ENCODE assay signal across 7 cellular contexts in the genomic region with DNA sequence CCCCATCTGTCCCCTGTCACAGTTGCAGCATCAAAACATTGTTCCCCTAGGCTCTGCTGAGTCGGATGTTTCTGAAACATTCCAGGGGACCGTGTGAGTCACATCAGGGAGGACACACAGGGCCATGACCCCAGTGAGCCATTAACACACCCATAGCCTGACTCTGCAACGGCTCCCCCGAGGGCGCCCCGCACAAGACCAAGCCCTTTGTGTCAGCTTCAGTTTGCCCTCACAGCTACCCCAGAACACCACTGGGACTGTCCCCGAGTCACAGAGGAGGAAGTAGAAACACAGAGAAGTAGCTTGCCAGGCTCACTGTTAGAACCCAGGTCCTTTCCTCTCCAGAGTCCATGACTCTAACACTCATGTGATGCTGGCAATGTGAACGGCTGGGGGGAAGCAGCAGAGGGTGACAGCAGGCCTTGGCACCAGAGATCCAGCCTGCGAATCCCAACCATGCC.
DNase-seq lines count a peak whose midpoint lies in the region; ATAC-seq and TF ChIP-seq lines count a peak whose summit lies in the region.

No MANE protein-coding gene starts in this region.

- peaks cover 5% of the 10 kb centered on the region for H3K27me3 Mint-ChIP-seq in H9 (ENCODE audit: low read depth)

- no peak overlapping the region for H2BK15ac ChIP-seq in H9 (ENCODE audit: low read depth, low read length)

- TF ChIP-seq CTCF in H9 (conservative IDR thresholded peaks at IDR 0.05) (no peak), left lung (IDR thresholded peaks at IDR 0.05) (no peak), upper lobe of left lung (IDR thresholded peaks at IDR 0.05) (no peak)

- no peak overlapping the region for H2BK5ac ChIP-seq in H9 (ENCODE audit: insufficient read length, low read length)

- H3K56ac ChIP-seq in H9 (ENCODE audit: insufficient read length, low read depth, low read length), result no peak overlapping the region

- H4K91ac ChIP-seq in H9 (ENCODE audit: insufficient read length, low read depth, low read length), result no peak overlapping the region

- H3K9ac ChIP-seq in H9 (ENCODE audit: extremely low read depth, insufficient read length, low read length), result no peak overlapping the region

- H3K36me3 ChIP-seq in left lung, result no peaks in the 10 kb centered on the region
- H3K36me3 ChIP-seq in upper lobe of left lung, result no peaks in the 10 kb centered on the region

- no peaks in the 10 kb centered on the region for H3K79me2 ChIP-seq in H9 (ENCODE audit: insufficient read depth, low read length)

- no peak overlapping the region for H3K4me3 ChIP-seq in left lung
- no peak overlapping the region for H3K4me3 ChIP-seq in upper lobe of left lung

- H3K4me3 Mint-ChIP-seq in H9, result no peak overlapping the region

- no peaks in the 10 kb centered on the region for H3K23me2 ChIP-seq in H9 (ENCODE audit: insufficient read length, low read depth, low read length, poor library complexity, severe bottlenecking)

- TF ChIP-seq POLR2A in upper lobe of left lung (IDR thresholded peaks at IDR 0.05), result no peak

- peaks cover 3 to 4% of the 10 kb centered on the region in 2 experiments; a peak in 3 of 5 replicates for H3K9me3 Mint-ChIP-seq in H9

- TF ChIP-seq EP300 in upper lobe of left lung (IDR thresholded peaks at IDR 0.05), result peak in 1 of 4 donors; percentile 12

- no peak overlapping the region for H4K5ac ChIP-seq in H9 (ENCODE audit: insufficient read length, low read depth, low read length)

- H3K27me3 ChIP-seq in H9 (ENCODE audit: insufficient read depth, low read length), result no peaks in the 10 kb centered on the region
- no peaks in the 10 kb centered on the region for H3K27me3 ChIP-seq in left lung
- no peaks in the 10 kb centered on the region for H3K27me3 ChIP-seq in upper lobe of left lung

- H4K8ac ChIP-seq in H9 (replicated peaks; ENCODE audit: insufficient read length, low read depth, low read length), result no peak overlapping the region

- no peaks in the 10 kb centered on the region; a peak in 2 of 7 replicates for H3K36me3 Mint-ChIP-seq in H9 (ENCODE audit: insufficient read depth in 1 of 3, low read depth in 3 of 3)

- H3K27ac Mint-ChIP-seq in H9, result no peak overlapping the region

- H3K23ac ChIP-seq in H9 (ENCODE audit: insufficient read length, low read depth, low read length), result no peak overlapping the region

- no peak overlapping the region for H3K27ac ChIP-seq in H9 (ENCODE audit: insufficient read length, low read depth, low read length)
- peak overlapping the region; percentile 18 for H3K27ac ChIP-seq in angular gyrus (ENCODE audit: low read depth, low read length)
- H3K27ac ChIP-seq in left lung, result no peak overlapping the region
- H3K27ac ChIP-seq in upper lobe of left lung, result no peak overlapping the region

- no peak overlapping the region for H3K14ac ChIP-seq in H9 (ENCODE audit: insufficient read depth, low read length)

- peak; percentile 89 for ATAC-seq in left lung
- ATAC-seq in upper lobe of left lung (ENCODE audit: low FRiP score in 2 of 2), result peak; percentile 70 to 89

- DNase-seq in H9 (peak; percentile 36), left lung (peak; percentile 63 to 79), upper lobe of left lung (peak; percentile 65 to 75), SHP77 treated with DMSO at 0.1 percent for 48 hours (lab: John Stamatoyannopoulos, UW) (no peak)
- no peak for DNase-seq in activated CD4-positive, alpha-beta T cell treated with anti-CD3 and anti-CD28 coated beads, Interleukin-2, amount 50 U/mL, for 48 hours
- DNase-seq in activated CD4-positive, alpha-beta T cell treated with anti-CD3 and anti-CD28 coated beads, Interleukin-2, amount 50 U/mL, for 1 hour, result no peak

- H3K9me3 ChIP-seq in H9 (ENCODE audit: control insufficient read depth, low read depth, low read length), result no peaks in the 10 kb centered on the region
- no peaks in the 10 kb centered on the region for H3K9me3 ChIP-seq in left lung
- H3K9me3 ChIP-seq in upper lobe of left lung, result no peaks in the 10 kb centered on the region

- intact Hi-C loops in left lung (cut with DNase I), result no loop called here

- H3K18ac ChIP-seq in H9 (ENCODE audit: insufficient read length, low read depth, low read length), result no peak overlapping the region

- no peaks in the 10 kb centered on the region for H3K4me1 ChIP-seq in H9 (ENCODE audit: insufficient read depth, low read length)
- peaks cover 0 to 5% of the 10 kb centered on the region in 2 donors for H3K4me1 ChIP-seq in left lung
- H3K4me1 ChIP-seq in upper lobe of left lung, result no peaks in the 10 kb centered on the region

- no peak overlapping the region for H2BK20ac ChIP-seq in H9 (ENCODE audit: low read depth, low read length, poor library complexity, severe bottlenecking)

- H3K4me2 ChIP-seq in H9 (ENCODE audit: insufficient read depth, insufficient read length, low read length), result no peak overlapping the region

- H3K79me1 ChIP-seq in H9 (ENCODE audit: insufficient read depth, low read depth, low read length, poor library complexity, severe bottlenecking), result no peaks in the 10 kb centered on the region

- H3T11ph ChIP-seq in H9 (ENCODE audit: low read length), result no peak overlapping the region

- no peak overlapping the region for H2BK120ac ChIP-seq in H9 (ENCODE audit: low read depth, low read length, poor library complexity, severe bottlenecking)

- no peak overlapping the region for H2BK12ac ChIP-seq in H9 (ENCODE audit: insufficient read length, low read depth, low read length)

- no peak overlapping the region for H2AFZ ChIP-seq in H9 (ENCODE audit: low read length)

- no peak overlapping the region for H2AK5ac ChIP-seq in H9 (ENCODE audit: insufficient read length, low read length)

- H4K20me1 ChIP-seq in H9 (ENCODE audit: control insufficient read depth, insufficient read depth, insufficient read length), result no peaks in the 10 kb centered on the region

- no CpG with 5 or more reads among the region's 9 CpGs for WGBS in H9 (ENCODE audit: extremely low coverage, insufficient read length, low lambda C conversion rate)
- 40 to 50% methylated on average over 7 to 9 of the region's 9 CpGs for WGBS in upper lobe of left lung, 2 donors

- H3K4me1 Mint-ChIP-seq in H9, result no peaks in the 10 kb centered on the region

- H3K4ac ChIP-seq in H9 (ENCODE audit: low read depth, low read length), result no peak overlapping the region

Comparison
In these comparisons a context has a peak if more than half of its experiments do, and no peak if none do; other contexts are left out.
1. DNase-seq: peak in H9 (single experiment), left lung (2 of 2) and upper lobe of left lung (2 of 2); none in activated CD4-positive, alpha-beta T cell treated with anti-CD3 and anti-CD28 coated beads, Interleukin-2, amount 50 U/mL, for 48 hours (0 of 2), SHP77 treated with DMSO at 0.1 percent for 48 hours (single experiment) and activated CD4-positive, alpha-beta T cell treated with anti-CD3 and anti-CD28 coated beads, Interleukin-2, amount 50 U/mL, for 1 hour (single experiment).